Comparison of ENCODE assay signal across 8 cellular contexts in the genomic region with DNA sequence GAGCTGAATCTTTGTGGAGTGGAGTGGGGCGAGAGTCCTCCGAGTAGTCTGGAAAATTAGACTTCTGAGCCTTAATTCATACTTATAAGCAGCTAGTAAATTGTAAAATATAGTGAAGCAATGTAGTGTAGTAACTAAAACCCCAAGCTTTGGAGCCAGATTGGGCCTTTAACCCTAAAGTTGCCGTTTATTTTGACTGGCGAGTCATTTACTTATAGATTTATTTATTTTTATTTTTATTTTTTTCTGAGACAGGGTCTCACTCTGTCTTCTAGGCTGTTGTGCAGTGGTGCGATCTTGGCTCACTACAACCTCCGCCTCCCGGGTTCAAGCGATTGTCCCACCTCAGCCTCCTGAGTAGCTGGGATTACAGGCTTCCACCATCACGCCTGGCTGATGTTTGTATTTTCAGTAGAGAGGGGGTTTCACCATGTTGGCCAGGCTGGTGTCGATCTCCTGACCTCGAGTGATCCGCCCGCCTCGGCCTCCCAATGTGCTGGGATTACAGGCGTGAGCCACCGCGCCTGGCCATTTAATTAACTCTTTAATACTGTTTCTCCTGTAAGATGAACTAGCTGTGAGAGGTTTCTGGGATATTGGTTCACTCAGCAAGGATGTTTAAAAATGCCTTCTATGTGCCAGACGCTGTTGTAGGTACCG. TPM values are rescaled to one million over a fixed set of nuclear protein-coding genes. Genes with fewer than 3 reads are reported as not detected.
A peak's percentile ranks its signal among the peaks of the same experiment; 100 is the strongest.
DNase-seq lines count a peak whose midpoint lies in the region; ATAC-seq, FAIRE-seq and TF ChIP-seq lines count a peak whose summit lies in the region.

No MANE protein-coding gene starts in this region.

- H3K4me3 ChIP-seq in OCI-LY3 (ENCODE audit: low read length) (peak overlapping the region; percentile 94), neuron (ENCODE audit: low read length) (peak overlapping the region; percentile 95)

- peak overlapping the region; percentile 97 for H3K9ac ChIP-seq in OCI-LY3 (ENCODE audit: low read length)

- H3K36me3 ChIP-seq in OCI-LY3 (replicated peaks; ENCODE audit: low read depth, low read length) = peaks cover 34% of the 10 kb centered on the region
- peaks cover 33% of the 10 kb centered on the region for H3K36me3 ChIP-seq in neuron (ENCODE audit: insufficient read depth, low read length)

- H3K27ac Mint-ChIP-seq in endothelial cell (ENCODE audit: unreplicated experiment) = peak overlapping the region; percentile 97

- ATAC-seq in HG02642 (IDR thresholded peaks at IDR 0.05; ENCODE audit: poor library complexity, unreplicated experiment) = no peak
- no peak for ATAC-seq in GM21526 (IDR thresholded peaks at IDR 0.05; ENCODE audit: low FRiP score, unreplicated experiment)

- peak overlapping the region; percentile 68 for H2AFZ ChIP-seq in OCI-LY3 (ENCODE audit: low read depth, low read length)
- H2AFZ ChIP-seq in neuron (ENCODE audit: low read depth, low read length) = peak overlapping the region; percentile 70

- peak overlapping the region; percentile 94 for H3K4me3 Mint-ChIP-seq in endothelial cell (ENCODE audit: unreplicated experiment)

- TF ChIP-seq CTCF in C4-2B (conservative IDR thresholded peaks at IDR 0.05) (no peak), OCI-LY3 (IDR thresholded peaks at IDR 0.05; ENCODE audit: low read depth, low read length) (no peak), endothelial cell (IDR thresholded peaks at IDR 0.05; ENCODE audit: unreplicated experiment) (no peak)

- no peak for TF ChIP-seq POLR2A in GM12892 (IDR thresholded peaks at IDR 0.05; ENCODE audit: low read depth, low read length)

- no peaks in the 10 kb centered on the region for H3K9me3 Mint-ChIP-seq in endothelial cell (ENCODE audit: unreplicated experiment)

- H3K4me2 ChIP-seq in OCI-LY3 (ENCODE audit: low read length) = peak overlapping the region; percentile 78

- H3K4me1 Mint-ChIP-seq in endothelial cell (ENCODE audit: unreplicated experiment) = peaks cover 7% of the 10 kb centered on the region

- H3K27me3 ChIP-seq in OCI-LY3 (ENCODE audit: low read depth, low read length) (no peaks in the 10 kb centered on the region), neuron (ENCODE audit: insufficient read depth, low read length) (no peaks in the 10 kb centered on the region)

- H3K27ac ChIP-seq in C4-2B = peak overlapping the region; percentile 98
- H3K27ac ChIP-seq in OCI-LY3 (ENCODE audit: low read length) = peak overlapping the region; percentile 74

- no peak for FAIRE-seq in GM12892 (lab: Jason Lieb, UNC)

- H3K4me1 ChIP-seq in OCI-LY3 (ENCODE audit: low read length) (peaks cover 33% of the 10 kb centered on the region), neuron (ENCODE audit: insufficient read depth, low read length) (peaks cover 19% of the 10 kb centered on the region)

- peaks cover 48% of the 10 kb centered on the region for H3K79me2 ChIP-seq in OCI-LY3 (ENCODE audit: low read length)

- H4K20me1 ChIP-seq in OCI-LY3 (ENCODE audit: insufficient read depth, low read length) = no peaks in the 10 kb centered on the region

- DNase-seq in endothelial cell (ENCODE audit: low spot score) = no peak
- DNase-seq in GM12892 (ENCODE audit: insufficient read length) = no peak
- no peak for DNase-seq in GF-D8 (lab: John Stamatoyannopoulos, UW)

- H3K27me3 Mint-ChIP-seq in endothelial cell (ENCODE audit: unreplicated experiment) = peaks cover 9% of the 10 kb centered on the region

- peaks cover 23% of the 10 kb centered on the region for H3K36me3 Mint-ChIP-seq in endothelial cell (ENCODE audit: low read depth, unreplicated experiment)

- H3K9me3 ChIP-seq in OCI-LY3 (ENCODE audit: insufficient read depth, low read length) = no peaks in the 10 kb centered on the region
- H3K9me3 ChIP-seq in neuron (ENCODE audit: low read length) = no peaks in the 10 kb centered on the region

RNA-seq across cellular contexts. Expression of gene RPS23, which starts 0.7 kb away (rescaled TPM):
- 2,350 TPM for total RNA-seq in endothelial cell (ENCODE audit: unreplicated experiment)
- 6,893 TPM for polyA plus RNA-seq in GM12892 (2012; ENCODE audit: missing spikeins)
